Comparison of ENCODE assay signal across 24 cellular contexts in the genomic region with DNA sequence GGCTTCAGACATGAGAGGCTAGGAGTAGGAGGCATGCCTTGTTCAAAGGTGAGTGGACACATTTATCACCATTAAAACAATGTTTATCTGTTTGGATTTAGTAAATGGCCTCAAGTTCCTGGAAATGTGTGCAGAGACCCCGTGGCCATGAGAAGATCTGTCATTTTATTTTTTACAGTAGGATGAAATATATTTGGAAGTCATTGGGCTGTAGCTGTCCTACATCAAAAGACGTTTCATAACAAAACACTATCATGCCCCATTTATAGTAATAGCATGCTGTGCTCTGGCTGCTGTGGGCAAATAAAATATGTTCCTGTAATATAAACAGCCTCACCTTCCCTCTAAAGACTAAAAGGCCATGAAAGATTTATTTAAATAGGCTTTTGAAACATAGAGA.
"Had no signal": no experiment of that assay in that cellular context is flagged by ENCODE, and none has a peak within 500 bp of the region (broad histone marks: within the 10 kb centered on the region; RNA-seq: fewer than 3 reads in every experiment).

No MANE protein-coding gene starts in this region.

- DNase-seq: activated B cell treated with CpG ODN at 0.5 μM for 24 hours; activated CD4-positive, alpha-beta T cell treated with anti-CD3 and anti-CD28 coated beads for 36 hours; activated CD4-positive, alpha-beta T cell treated with anti-CD3 and anti-CD28 coated beads, Interleukin-2, amount 50 U/mL, for 4 hours; activated CD8-positive, alpha-beta memory T cell treated with anti-CD3 and anti-CD28 coated beads for 24 hours; activated CD8-positive, alpha-beta memory T cell treated with anti-CD3 and anti-CD28 coated beads, Interleukin-2, amount 50 U/mL, for 4 hours; activated naive CD4-positive, alpha-beta T cell treated with Interleukin-2 at 50 U/mL for 16 hours; activated naive CD8-positive, alpha-beta T cell treated with anti-CD3 and anti-CD28 coated beads for 36 hours; activated T-cell treated with anti-CD3 and anti-CD28 coated beads, Interleukin-2, amount 50 U/mL, for 24 hours; central memory CD4-positive, alpha-beta T cell; colonic mucosa; dorsolateral prefrontal cortex; effector memory CD8-positive, alpha-beta T cell; natural killer cell; pancreas; right lobe of liver; small intestine; stimulated activated CD4-positive, alpha-beta T cell treated with anti-CD3 and anti-CD28 coated beads, Interleukin-2, amount 100 ng/mL, for 24 hours; stimulated activated naive B cell treated with anti-CD40 and anti-IgM and Interleukin-4, amounts not matched to agents 10 μg/mL and 1 μg/mL and 100 μg/mL, for 72 hours; T1000; testis had no signal

- H3K27me3 ChIP-seq: colonic mucosa, pancreas, right lobe of liver, testis had no signal

- H3K36me3 ChIP-seq: colonic mucosa, pancreas, right lobe of liver had no signal

- H3K4me1 ChIP-seq: colonic mucosa, pancreas, right lobe of liver, testis had no signal

- H3K4me3 ChIP-seq: colonic mucosa, dorsolateral prefrontal cortex, lung, pancreas, right lobe of liver, testis had no signal

- H3K9me3 ChIP-seq: colonic mucosa, pancreas, right lobe of liver, testis had no signal

- ATAC-seq: activated CD4-positive, alpha-beta T cell treated with anti-CD3 and anti-CD28 coated beads for 36 hours; activated T-helper 17 cell treated with anti-CD3 and anti-CD28 coated beads, Interleukin-2, amount 50 U/mL, for 72 hours; effector memory CD8-positive, alpha-beta T cell; esophagus mucosa; left lobe of liver; natural killer cell; right lobe of liver; stimulated activated naive B cell treated with anti-CD40 and anti-IgM and Interleukin-4, amounts not matched to agents 10 μg/mL and 1 μg/mL and 100 μg/mL, for 72 hours had no signal

- H3K27ac ChIP-seq: colonic mucosa, dorsolateral prefrontal cortex, pancreas, right lobe of liver, testis had no signal
